In the genomic region with DNA sequence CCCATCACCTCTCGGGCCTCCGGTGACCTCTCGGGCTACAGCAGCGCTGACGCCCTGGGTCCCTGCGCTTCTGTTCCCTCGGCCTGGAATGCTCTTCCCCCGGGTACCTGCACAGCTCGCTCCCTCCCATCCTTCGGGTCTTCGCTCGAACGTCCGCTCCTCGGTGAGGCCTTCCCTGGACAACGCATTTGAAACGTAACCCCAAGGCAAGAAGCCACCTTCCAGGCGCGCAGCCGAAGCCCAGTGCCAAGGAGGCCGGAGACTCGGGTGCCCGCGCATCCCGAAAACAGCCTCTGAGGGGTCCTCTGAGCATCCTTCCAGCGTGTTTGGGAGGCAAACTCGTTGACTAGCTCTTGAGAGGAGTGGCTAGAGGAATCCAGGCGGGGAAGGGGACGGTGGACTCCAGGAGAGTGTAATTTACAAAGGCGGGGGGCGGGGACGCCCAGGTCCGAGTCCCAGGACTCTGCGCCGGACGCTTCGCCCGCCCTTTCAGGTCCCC, we compare ENCODE assay signal across 8 cellular contexts.
DNase-seq lines count a peak whose midpoint lies in the region; ATAC-seq, FAIRE-seq and TF ChIP-seq lines count a peak whose summit lies in the region.

No MANE protein-coding gene starts in this region.

- DNase-seq in HFFc6, result peak; percentile 2
- DNase-seq in activated T-helper 2 cell treated with anti-CD3 and anti-CD28 coated beads, Interferon-gamma antibody, Interleukin-2, Interleukin-4, amounts not matched to agents 10 μg/mL and 5 μg/mL and 100 μg/mL, durations not matched to agents 14 hours and 24 hours and 36 hours (ENCODE audit: low spot score), result no peak
- DNase-seq in stimulated activated effector memory CD8-positive, alpha-beta T cell treated with anti-CD3 and anti-CD28 coated beads, Interleukin-12 subunit alpha, Interleukin-12 subunit beta, amount 100 ng/mL, for 72 hours (ENCODE audit: low spot score in 2 of 2), result no peak
- no peak for DNase-seq in NCI-H2107 treated with DMSO at 0.1 percent for 48 hours (lab: John Stamatoyannopoulos, UW; ENCODE audit: unreplicated experiment)
- DNase-seq in GM19239 (ENCODE audit: insufficient read length, low spot score), result no peak

- H3K27me3 Mint-ChIP-seq in HFFc6 (ENCODE audit: insufficient read depth), result no peaks in the 10 kb centered on the region; the same call in 1 of the 2 replicates
- H3K27me3 Mint-ChIP-seq in activated T-helper 2 cell treated with anti-CD3 and anti-CD28 coated beads, Interferon-gamma antibody, Interleukin-2, Interleukin-4, amounts not matched to agents 10 μg/mL and 5 μg/mL and 100 μg/mL, durations not matched to agents 14 hours and 24 hours and 36 hours (ENCODE audit: low read depth), result peaks cover 48% of the 10 kb centered on the region

- H3K27ac Mint-ChIP-seq in HFFc6, result peak overlapping the region; percentile 95
- no peak overlapping the region for H3K27ac Mint-ChIP-seq in activated T-helper 2 cell treated with anti-CD3 and anti-CD28 coated beads, Interferon-gamma antibody, Interleukin-2, Interleukin-4, amounts not matched to agents 10 μg/mL and 5 μg/mL and 100 μg/mL, durations not matched to agents 14 hours and 24 hours and 36 hours
- no peak overlapping the region for H3K27ac Mint-ChIP-seq in stimulated activated effector memory CD8-positive, alpha-beta T cell treated with anti-CD3 and anti-CD28 coated beads, Interleukin-12 subunit alpha, Interleukin-12 subunit beta, amount 100 ng/mL, for 72 hours

- intact Hi-C loops in activated T-helper 2 cell treated with anti-CD3 and anti-CD28 coated beads, Interferon-gamma antibody, Interleukin-2, Interleukin-4, amounts not matched to agents 10 μg/mL and 5 μg/mL and 100 μg/mL, durations not matched to agents 14 hours and 24 hours and 36 hours (cut with micrococcal nuclease), result no loop called here

- no peaks in the 10 kb centered on the region for H3K9me3 Mint-ChIP-seq in HFFc6
- H3K9me3 Mint-ChIP-seq in activated T-helper 2 cell treated with anti-CD3 and anti-CD28 coated beads, Interferon-gamma antibody, Interleukin-2, Interleukin-4, amounts not matched to agents 10 μg/mL and 5 μg/mL and 100 μg/mL, durations not matched to agents 14 hours and 24 hours and 36 hours, result no peaks in the 10 kb centered on the region
- no peaks in the 10 kb centered on the region for H3K9me3 Mint-ChIP-seq in stimulated activated effector memory CD8-positive, alpha-beta T cell treated with anti-CD3 and anti-CD28 coated beads, Interleukin-12 subunit alpha, Interleukin-12 subunit beta, amount 100 ng/mL, for 72 hours

- peak overlapping the region; percentile 45 for H3K4me3 ChIP-seq in iPS-11a (ENCODE audit: low read depth, low read length)

- peak overlapping the region; percentile 98 for H3K4me3 Mint-ChIP-seq in HFFc6
- peak overlapping the region; percentile 52 for H3K4me3 Mint-ChIP-seq in activated T-helper 2 cell treated with anti-CD3 and anti-CD28 coated beads, Interferon-gamma antibody, Interleukin-2, Interleukin-4, amounts not matched to agents 10 μg/mL and 5 μg/mL and 100 μg/mL, durations not matched to agents 14 hours and 24 hours and 36 hours (ENCODE audit: low read depth)
- peak overlapping the region; percentile 72 for H3K4me3 Mint-ChIP-seq in stimulated activated effector memory CD8-positive, alpha-beta T cell treated with anti-CD3 and anti-CD28 coated beads, Interleukin-12 subunit alpha, Interleukin-12 subunit beta, amount 100 ng/mL, for 72 hours

- ATAC-seq in stimulated activated effector memory CD8-positive, alpha-beta T cell treated with anti-CD3 and anti-CD28 coated beads, Interleukin-12 subunit alpha, Interleukin-12 subunit beta, amount 100 ng/mL, for 72 hours, result peak; percentile 5
- ATAC-seq in HG03439 (IDR thresholded peaks at IDR 0.05; ENCODE audit: unreplicated experiment), result no peak
- no peak for ATAC-seq in HG02610 (IDR thresholded peaks at IDR 0.05; ENCODE audit: unreplicated experiment)

- peaks cover 6% of the 10 kb centered on the region for H3K36me3 Mint-ChIP-seq in HFFc6 (ENCODE audit: low read depth)
- H3K36me3 Mint-ChIP-seq in activated T-helper 2 cell treated with anti-CD3 and anti-CD28 coated beads, Interferon-gamma antibody, Interleukin-2, Interleukin-4, amounts not matched to agents 10 μg/mL and 5 μg/mL and 100 μg/mL, durations not matched to agents 14 hours and 24 hours and 36 hours (ENCODE audit: low read depth), result no peaks in the 10 kb centered on the region
- H3K36me3 Mint-ChIP-seq in stimulated activated effector memory CD8-positive, alpha-beta T cell treated with anti-CD3 and anti-CD28 coated beads, Interleukin-12 subunit alpha, Interleukin-12 subunit beta, amount 100 ng/mL, for 72 hours, result no peaks in the 10 kb centered on the region

- TF ChIP-seq CTCF in HFFc6 (IDR thresholded peaks at IDR 0.05), result no peak

- FAIRE-seq in GM19239 (lab: Jason Lieb, UNC), result no peak

- H3K4me1 Mint-ChIP-seq in HFFc6 (ENCODE audit: low read depth), result peaks cover 15% of the 10 kb centered on the region
- H3K4me1 Mint-ChIP-seq in activated T-helper 2 cell treated with anti-CD3 and anti-CD28 coated beads, Interferon-gamma antibody, Interleukin-2, Interleukin-4, amounts not matched to agents 10 μg/mL and 5 μg/mL and 100 μg/mL, durations not matched to agents 14 hours and 24 hours and 36 hours (ENCODE audit: low read depth), result peaks cover 12% of the 10 kb centered on the region
- peaks cover 17% of the 10 kb centered on the region for H3K4me1 Mint-ChIP-seq in stimulated activated effector memory CD8-positive, alpha-beta T cell treated with anti-CD3 and anti-CD28 coated beads, Interleukin-12 subunit alpha, Interleukin-12 subunit beta, amount 100 ng/mL, for 72 hours
